ENCODE assay signal across 8 cellular contexts in genomic region chr7:23546897-23547572, GRCh38. TPM values are rescaled to one million over a fixed set of nuclear protein-coding genes. Genes with fewer than 3 reads are reported as not detected.
DNase-seq lines count a peak whose midpoint lies in the region; ATAC-seq and TF ChIP-seq lines count a peak whose summit lies in the region.

No MANE protein-coding gene starts in this region.

- no peak overlapping the region for H2AFZ ChIP-seq in HCT116 (ENCODE audit: low read depth, low read length, poor library complexity, severe bottlenecking)

- intact Hi-C loops in HCT116 (cut with micrococcal nuclease) (loop anchor here (1.0 to 10.0 kb wide), 7 partner anchors 23 to 442 kb away; partner anchors contain the start of gene KLHL7), posterior cingulate gyrus (cut with DNase I) (loop anchor here (1.0 kb wide), 1 partner anchor 165 kb away; no protein-coding TSS in a partner anchor), uterus (cut with DNase I; ENCODE audit: low total_unique reads) (no loop called here)

- no peaks in the 10 kb centered on the region for H4K20me1 ChIP-seq in HCT116 (ENCODE audit: insufficient read depth)

- no peaks in the 10 kb centered on the region for H3K79me2 ChIP-seq in HCT116 (ENCODE audit: insufficient read depth, low read length)

- H3K4me2 ChIP-seq in HCT116 (ENCODE audit: low read length), result no peak overlapping the region

- POLR2A ChIA-PET in HCT116 (lab: Charles Lee), result no interaction called here

- H3K4me1 ChIP-seq in HCT116 (ENCODE audit: control insufficient read depth in 1 of 2, insufficient read depth in 2 of 2, low read length in 2 of 2) (peaks cover 4 to 7% of the 10 kb centered on the region in 2 experiments; a peak in 3 of 4 replicates), uterus (no peaks in the 10 kb centered on the region)

- no TSS peak for BruUV-seq in HCT116 (replicated peaks; lab: Mats Ljungman, UMichigan)

- TF ChIP-seq CTCF in HCT116 (IDR thresholded peaks at IDR 0.05 in 2 of 3, conservative IDR thresholded peaks at IDR 0.05 in 1 of 3; ENCODE audit: borderline replicate concordance in 1 of 3, insufficient read depth in 1 of 3, low read depth in 2 of 3, low read length in 2 of 3), result peak; percentile 83 to 99 (median 98)
- TF ChIP-seq CTCF in NB4 (IDR thresholded peaks at IDR 0.05; ENCODE audit: low read depth, low read length), result peak; percentile 98
- TF ChIP-seq CTCF in uterus (IDR thresholded peaks at IDR 0.05), result peak; percentile 93 to 96 (median 95)

- no peaks in the 10 kb centered on the region for H3K36me3 ChIP-seq in HCT116 (ENCODE audit: control insufficient read depth in 1 of 2, insufficient read depth in 2 of 2, low read length in 2 of 2)
- H3K36me3 ChIP-seq in uterus, result no peaks in the 10 kb centered on the region

- peak; percentile 95 for TF ChIP-seq RAD21 in HCT116 (IDR thresholded peaks at IDR 0.05; ENCODE audit: low read depth)

- CTCF ChIA-PET in HCT116 (lab: Charles Lee), result interaction anchor here (0.6 to 1.7 kb wide), 26 partner anchors 10 to 392 kb away, joined by 3 to 27 read pairs (median 6); partner anchors contain the start of genes STK31 and TRA2A

- H3K9me2 ChIP-seq in HCT116 (ENCODE audit: insufficient read depth), result no peaks in the 10 kb centered on the region

- no peak overlapping the region for H3K9ac ChIP-seq in HCT116 (ENCODE audit: low read length)

- DNase-seq in GDM1 (lab: John Stamatoyannopoulos, UW) (peak; percentile 73), HCT116 (ENCODE audit: low read depth, low spot score) (peak; percentile 88), NB4 (ENCODE audit: low read depth) (peak; percentile 94), SK-N-DZ (ENCODE audit: low spot score) (peak; percentile 90), globus pallidus (ENCODE audit: low spot score) (peak; percentile 88), posterior cingulate gyrus (peak; percentile 51 to 95 (median 74)), uterus (peak; percentile 80)
- DNase-seq in activated naive CD4-positive, alpha-beta T cell treated with Interleukin-2 at 50 U/mL for 16 hours, result peak; percentile 77

- RAD21 ChIA-PET in HCT116 (lab: Charles Lee; ENCODE audit: low non-redundant PET in 1 of 2, low total read pairs in 2 of 2, uncharacterized antibody in 2 of 2, unreplicated experiment in 2 of 2), result interaction anchor here (0.7 to 1.2 kb wide), 5 partner anchors 23 to 274 kb away, joined by 3 to 4 read pairs (median 3); no protein-coding TSS in a partner anchor

- H3K9me3 ChIP-seq in HCT116 (ENCODE audit: control insufficient read depth in 1 of 2, insufficient read depth in 1 of 2, low read depth in 1 of 2, low read length in 2 of 2) (no peaks in the 10 kb centered on the region), uterus (no peaks in the 10 kb centered on the region)

- H3K27me3 ChIP-seq in HCT116 (ENCODE audit: insufficient read depth, low read length), result no peaks in the 10 kb centered on the region
- H3K27me3 ChIP-seq in uterus, result no peaks in the 10 kb centered on the region

- H3K27ac ChIP-seq in HCT116 (ENCODE audit: low read depth, low read length) (no peak overlapping the region), uterus (no peak overlapping the region)

- TF ChIP-seq POLR2A in HCT116 (IDR thresholded peaks at IDR 0.05; ENCODE audit: borderline replicate concordance, extremely low read depth, insufficient read depth, insufficient read length) (no peak), NB4 (IDR thresholded peaks at IDR 0.05; ENCODE audit: extremely low read depth, insufficient read length) (no peak), uterus (IDR thresholded peaks at IDR 0.05) (no peak)

- H3K4me3 ChIP-seq in HCT116 (replicated peaks in 1 of 2; ENCODE audit: low read depth in 1 of 2, low read length in 2 of 2), result no peak overlapping the region
- H3K4me3 ChIP-seq in NB4 (ENCODE audit: low read depth, low read length), result no peak overlapping the region
- H3K4me3 ChIP-seq in uterus, result no peak overlapping the region

- ATAC-seq in HCT116, result peak; percentile 87

TF ChIP-seq in HCT116, 20 proteins besides CTCF, POLR2A, EP300 and RAD21:
- TF ChIP-seq ZNF274 (IDR thresholded peaks at IDR 0.05; ENCODE audit: low read depth, low read length), result no peak
- no peak for TF ChIP-seq CEBPB (IDR thresholded peaks at IDR 0.05; ENCODE audit: low read depth)
- TF ChIP-seq JUND (IDR thresholded peaks at IDR 0.05), result no peak
- no peak for TF ChIP-seq MAX (IDR thresholded peaks at IDR 0.05)
- TF ChIP-seq YY1 (IDR thresholded peaks at IDR 0.05; ENCODE audit: extremely low read depth, insufficient replicate concordance, low read depth, low read length), result no peak
- no peak for TF ChIP-seq ELF1 (IDR thresholded peaks at IDR 0.05; ENCODE audit: borderline replicate concordance, low read depth)
- TF ChIP-seq POLR2AphosphoS5 (IDR thresholded peaks at IDR 0.05; ENCODE audit: low read depth, low read length), result no peak

RNA-seq across cellular contexts. Expression of gene TRA2A, which starts 15.3 kb away (rescaled TPM):
- total RNA-seq in HCT116 (2021; ENCODE audit: unreplicated experiment), result 122 TPM
- 54.6 and 76.3 TPM in 2 replicates for polyA plus RNA-seq in HCT116 (2012)
- 26.6 and 27.8 TPM in 2 replicates for polyA plus RNA-seq in SK-N-DZ (2014; cell fraction: cytosol; rRNA removed)
- 60.7 and 204 TPM in 2 replicates for polyA plus RNA-seq in SK-N-DZ (2014; cell fraction: nucleus; rRNA removed)
- 100 to 1,000 TPM in 1 of 4 donors, 10 to 100 TPM in 3; 12.6 to 144 (median 80.6) TPM for total RNA-seq in uterus

RNA-seq across cellular contexts. Expression of gene CCDC126, which starts 50.1 kb away (rescaled TPM):
- total RNA-seq in HCT116 (2021; ENCODE audit: unreplicated experiment) (5.0 TPM), uterus (10 to 100 TPM in 3 of 4 donors, 1 to 10 TPM in 1; 1.3 to 29.1 (median 24.8) TPM)
- 3.5 and 3.7 TPM in 2 replicates for polyA plus RNA-seq in HCT116 (2012)
- polyA plus RNA-seq in SK-N-DZ (2014; cell fraction: cytosol; rRNA removed), result 10.5 and 11.5 TPM in 2 replicates
- 5.9 and 8.8 TPM in 2 replicates for polyA plus RNA-seq in SK-N-DZ (2014; cell fraction: nucleus; rRNA removed)
